23 cellular contexts compared by ENCODE assay signal in the genomic region with DNA sequence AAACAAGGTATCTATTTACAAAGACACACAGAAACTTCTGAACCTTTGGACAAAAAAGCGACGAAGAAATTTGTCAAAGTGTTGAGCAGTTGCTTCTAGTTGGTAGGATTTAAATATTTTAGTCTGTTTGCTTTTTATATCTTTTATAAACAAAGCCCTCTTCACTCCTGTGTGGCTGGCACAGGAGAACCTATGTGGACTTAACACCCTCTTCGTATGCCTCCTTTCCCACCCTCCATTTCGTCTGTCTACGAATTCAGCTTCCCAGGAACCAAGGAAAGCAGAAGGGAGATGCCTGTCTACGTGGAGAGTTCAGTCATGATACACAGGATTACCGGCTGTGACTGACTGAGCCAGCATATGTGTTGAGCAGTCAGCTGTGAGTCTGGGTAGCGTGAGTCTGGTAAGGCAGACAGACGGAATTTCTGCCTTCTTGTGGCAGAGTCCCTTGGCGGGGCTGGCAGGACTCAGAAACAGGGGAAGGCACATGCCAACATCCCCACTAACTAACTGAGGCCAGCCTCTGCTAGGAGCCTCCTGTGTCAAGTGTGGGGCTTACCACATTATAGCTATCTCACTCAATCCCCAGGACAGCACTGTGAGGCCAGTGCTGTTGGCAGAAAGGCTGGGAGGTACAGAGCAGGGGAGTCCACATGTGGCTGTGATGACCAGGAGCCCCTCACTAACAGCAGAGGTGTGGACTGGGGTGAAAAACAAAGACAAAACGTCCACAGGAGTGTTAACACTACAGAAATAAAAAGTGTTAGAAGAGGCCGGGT. TPM values are rescaled to one million over a fixed set of nuclear protein-coding genes. Genes with fewer than 3 reads are reported as not detected.
A peak's percentile ranks its signal among the peaks of the same experiment; 100 is the strongest.
DNase-seq lines count a peak whose midpoint lies in the region; ATAC-seq, FAIRE-seq and TF ChIP-seq lines count a peak whose summit lies in the region.
"Had no signal": no experiment of that assay in that cellular context is flagged by ENCODE, and none has a peak within 500 bp of the region (broad histone marks: within the 10 kb centered on the region; RNA-seq: fewer than 3 reads in every experiment).

No MANE protein-coding gene starts in this region.

- peak overlapping the region; percentile 58 for H2AFZ ChIP-seq in IMR-90 (replicated peaks; ENCODE audit: low read length, poor library complexity)

- no peaks in the 10 kb centered on the region for H3K79me1 ChIP-seq in IMR-90 (ENCODE audit: low read depth in 1 of 2, low read length in 2 of 2)

- H4K8ac ChIP-seq in IMR-90 (ENCODE audit: low read depth in 2 of 2, low read length in 2 of 2): no peak overlapping the region

- no peaks in the 10 kb centered on the region for H3K36me3 Mint-ChIP-seq in stimulated activated effector memory CD8-positive, alpha-beta T cell treated with anti-CD3 and anti-CD28 coated beads, Interleukin-12 subunit alpha, Interleukin-12 subunit beta, amount 100 ng/mL, for 72 hours

- no peak overlapping the region for H3K14ac ChIP-seq in IMR-90 (replicated peaks; ENCODE audit: low read depth, low read length)

- no peak overlapping the region for H3K27ac Mint-ChIP-seq in stimulated activated effector memory CD8-positive, alpha-beta T cell treated with anti-CD3 and anti-CD28 coated beads, Interleukin-12 subunit alpha, Interleukin-12 subunit beta, amount 100 ng/mL, for 72 hours
- H3K27ac Mint-ChIP-seq: HFFc6 had no signal

- no peak overlapping the region for H2BK20ac ChIP-seq in IMR-90 (ENCODE audit: low read depth, low read length)

- no peak for ATAC-seq in IMR-90 (ENCODE audit: low read depth)
- peak; percentile 67 to 74 (median 72) for ATAC-seq in pancreas
- ATAC-seq in stimulated activated effector memory CD8-positive, alpha-beta T cell treated with anti-CD3 and anti-CD28 coated beads, Interleukin-12 subunit alpha, Interleukin-12 subunit beta, amount 100 ng/mL, for 72 hours: no peak

- no peak for DNase-seq in IMR-90
- DNase-seq in bronchial epithelial cell (ENCODE audit: low read depth): no peak
- no peak for DNase-seq in pancreas
- DNase-seq in urothelium cell line (ENCODE audit: low spot score): no peak
- DNase-seq in A172 (ENCODE audit: low spot score): no peak
- DNase-seq in NCI-H69 (lab: John Stamatoyannopoulos, UW): no peak
- no peak for DNase-seq in stimulated activated effector memory CD8-positive, alpha-beta T cell treated with anti-CD3 and anti-CD28 coated beads, Interleukin-12 subunit alpha, Interleukin-12 subunit beta, amount 100 ng/mL, for 72 hours (ENCODE audit: low spot score in 2 of 2)
- DNase-seq: ACHN, DMS 273 treated with DMSO at 0.1 percent for 48 hours, DND-41, HFFc6, NCI-H1092, NCI-H1436 treated with DMSO at 0.1 percent for 48 hours, NCI-H2029 treated with DMSO at 0.1 percent for 48 hours, NCI-H2171, NCI-H526 treated with DMSO at 0.1 percent for 48 hours, Right ventricle myocardium superior had no signal

- no peak for TF ChIP-seq POLR2A in IMR-90 (IDR thresholded peaks at IDR 0.05; ENCODE audit: low read depth, low read length)

- peaks cover 11% of the 10 kb centered on the region for H3K4me1 Mint-ChIP-seq in stimulated activated effector memory CD8-positive, alpha-beta T cell treated with anti-CD3 and anti-CD28 coated beads, Interleukin-12 subunit alpha, Interleukin-12 subunit beta, amount 100 ng/mL, for 72 hours

- CTCF ChIA-PET in IMR-90 (lab: Yijun Ruan, JAX): no interaction called here

- no peak overlapping the region for H2AK5ac ChIP-seq in IMR-90 (ENCODE audit: low read depth, low read length)

- H3K18ac ChIP-seq in IMR-90 (ENCODE audit: low read depth, low read length): no peak overlapping the region

- H3K9ac ChIP-seq in IMR-90 (ENCODE audit: low read depth, low read length): no peak overlapping the region
- H3K9ac ChIP-seq: KMS-11 had no signal

- no peak overlapping the region for H2AK9ac ChIP-seq in IMR-90 (replicated peaks; ENCODE audit: low read depth, low read length, poor library complexity)

- no peak overlapping the region for H4K91ac ChIP-seq in IMR-90 (ENCODE audit: insufficient read depth, low read depth, low read length)

- no peak overlapping the region for H2BK15ac ChIP-seq in IMR-90 (ENCODE audit: low read depth, low read length)

- H3K9me3 Mint-ChIP-seq in stimulated activated effector memory CD8-positive, alpha-beta T cell treated with anti-CD3 and anti-CD28 coated beads, Interleukin-12 subunit alpha, Interleukin-12 subunit beta, amount 100 ng/mL, for 72 hours: no peaks in the 10 kb centered on the region
- H3K9me3 Mint-ChIP-seq: HFFc6 had no signal

- no peaks in the 10 kb centered on the region for H4K20me1 ChIP-seq in IMR-90 (ENCODE audit: insufficient read depth, low read length)

- H3K56ac ChIP-seq in IMR-90 (ENCODE audit: extremely low read depth, insufficient read depth, low read length): no peak overlapping the region

- WGBS in IMR-90 (ENCODE audit: extremely low coverage in 2 of 2, insufficient read length in 1 of 2), 2 experiments: 69% methylated on average over 2 of the region's 12 CpGs; no CpG with 5 or more reads in 1 of the 2 experiments
- 38 to 50% methylated on average over 12 of the region's 12 CpGs for WGBS in pancreas, 2 donors

- in situ Hi-C loops in IMR-90 (cut with MboI; ENCODE audit: low sequenced_read_pairs): loop anchor here (10.0 kb wide), 1 partner anchor 280 kb away; no protein-coding TSS in a partner anchor

- POLR2A ChIA-PET in IMR-90 (lab: Charles Lee; ENCODE audit: unreplicated experiment): no interaction called here

- H3K36me3 ChIP-seq in IMR-90 (ENCODE audit: control insufficient read depth, insufficient read depth, low read length) (no peaks in the 10 kb centered on the region), bronchial epithelial cell (ENCODE audit: control insufficient read depth, insufficient read depth, low read length) (no peaks in the 10 kb centered on the region), pancreas (no peaks in the 10 kb centered on the region)

- no peak overlapping the region for H2BK120ac ChIP-seq in IMR-90 (ENCODE audit: low read depth, low read length)

- no peak overlapping the region for H3K23ac ChIP-seq in IMR-90 (ENCODE audit: low read depth, low read length)

- H3K4me3 Mint-ChIP-seq in stimulated activated effector memory CD8-positive, alpha-beta T cell treated with anti-CD3 and anti-CD28 coated beads, Interleukin-12 subunit alpha, Interleukin-12 subunit beta, amount 100 ng/mL, for 72 hours: no peak overlapping the region
- H3K4me3 Mint-ChIP-seq: HFFc6 had no signal

- no peak for TF ChIP-seq RAD21 in IMR-90 (IDR thresholded peaks at IDR 0.05; ENCODE audit: low read length)

- dilution Hi-C loops in IMR-90 (cut with HindIII; ENCODE audit: low sequenced_read_pairs, unreplicated experiment): no loop called here

- H3K4me1 ChIP-seq in IMR-90 (ENCODE audit: control insufficient read depth, insufficient read depth, low read length) (no peaks in the 10 kb centered on the region), pancreas (peaks cover 6 to 8% (median 7%) of the 10 kb centered on the region in 3 donors)

- no peaks in the 10 kb centered on the region; the same call in 1 of the 2 replicates for H3K9me3 ChIP-seq in IMR-90 (ENCODE audit: control insufficient read depth, insufficient read depth, low read length)
- H3K9me3 ChIP-seq in pancreas: no peaks in the 10 kb centered on the region

- no peak overlapping the region for H3K4me2 ChIP-seq in IMR-90 (ENCODE audit: low read depth, low read length)
- H3K4me2 ChIP-seq: KMS-11 had no signal

- intact Hi-C loops in IMR-90 (cut with micrococcal nuclease): no loop called here
- intact Hi-C loops in pancreas (cut with DNase I): no loop called here

- H3K27ac ChIP-seq in IMR-90 (ENCODE audit: insufficient read depth, low read length) (no peak overlapping the region), pancreas (peak overlapping the region in 3 of 4 donors; percentile 7 to 62 (median 12))
- H3K27ac ChIP-seq: C4-2B, KMS-11, SK-N-MC had no signal

- peak; percentile 58 for FAIRE-seq in bronchial epithelial cell (lab: Jason Lieb, UNC)
- no peak for FAIRE-seq in pancreas (lab: Jason Lieb, UNC)
- peak; percentile 13 for FAIRE-seq in urothelium cell line (lab: Jason Lieb, UNC)
- FAIRE-seq: H54 had no signal

- H3K27me3 ChIP-seq in IMR-90 (ENCODE audit: control insufficient read depth, insufficient read depth, low read length) (0 out of 2 replicates have a peak, but pooled peaks cover 1% of the 10 kb centered on the region), bronchial epithelial cell (ENCODE audit: control insufficient read depth, insufficient read depth, low read length) (no peaks in the 10 kb centered on the region), pancreas (no peaks in the 10 kb centered on the region)

- no peak overlapping the region for H2BK5ac ChIP-seq in IMR-90 (ENCODE audit: low read depth, low read length, poor library complexity, severe bottlenecking)

- H3K9me1 ChIP-seq in IMR-90 (ENCODE audit: insufficient read depth, low read length): no peaks in the 10 kb centered on the region

- TF ChIP-seq CTCF in IMR-90 (conservative IDR thresholded peaks at IDR 0.05; ENCODE audit: low read depth, low read length) (no peak), bronchial epithelial cell (IDR thresholded peaks at IDR 0.05; ENCODE audit: insufficient read depth, low read length, severe bottlenecking) (no peak), pancreas (IDR thresholded peaks at IDR 0.05) (no peak)

- H4K5ac ChIP-seq in IMR-90 (ENCODE audit: low read depth, low read length): no peak overlapping the region

- H3K4me3 ChIP-seq in IMR-90 (ENCODE audit: insufficient read depth, low read depth, low read length) (no peak overlapping the region), bronchial epithelial cell (ENCODE audit: low read depth, low read length) (no peak overlapping the region), pancreas (no peak overlapping the region)
- H3K4me3 ChIP-seq: SK-N-MC had no signal

- no TSS peak for BruUV-seq in IMR-90 (replicated peaks; lab: Mats Ljungman, UMichigan)

- H3K4ac ChIP-seq in IMR-90 (ENCODE audit: low read depth, low read length): no peak overlapping the region

TF ChIP-seq in IMR-90, 13 proteins besides CTCF, POLR2A, EP300 and RAD21 (continues in another document):
- no peak for TF ChIP-seq NFE2L2 (IDR thresholded peaks at IDR 0.05; ENCODE audit: low read depth, low read length)
- no peak for TF ChIP-seq BHLHE40 (IDR thresholded peaks at IDR 0.05; ENCODE audit: low read depth, low read length)

RNA-seq across cellular contexts. Expression of a gene that starts 13.9 kb away (rescaled TPM):
- total RNA-seq in IMR-90 (2012; rRNA removed) (20.3 and 29.7 TPM in 2 replicates), bronchial epithelial cell (21.3 and 21.4 TPM in 2 replicates), pancreas (10 to 100 TPM; 10.4 to 23.9 (median 13.0) TPM)
- polyA plus RNA-seq in IMR-90 (2012; rRNA removed) (5.4 and 8.2 TPM in 2 replicates), pancreas (10 to 100 TPM; 15.1 to 18.2 TPM)
- polyA plus RNA-seq in IMR-90 (2012; cell fraction: cytosol; rRNA removed): 0.59 and 1.5 TPM in 2 replicates
- polyA plus RNA-seq in IMR-90 (2012; cell fraction: nucleus; rRNA removed; ENCODE audit: low replicate concordance): 2.2 and 19.6 TPM in 2 replicates
- 30.8 and 38.2 TPM in 2 replicates for total RNA-seq in A172 (2014; rRNA removed; shearing (Covaris generic))

RNA-seq across cellular contexts. Expression of a gene that starts 24.0 kb away (rescaled TPM):
- total RNA-seq in IMR-90 (2012; rRNA removed) (not detected in 2 replicates), bronchial epithelial cell (not detected in 2 replicates), pancreas (1 to 10 TPM in 1 of 6 donors, under 1 TPM in 3, not detected in 2; 0.23 to 1.5 (median 0.45) TPM)
- polyA plus RNA-seq in IMR-90 (2012; rRNA removed) (not detected in 2 replicates), pancreas (under 1 TPM; 0.31 to 0.49 TPM)
- polyA plus RNA-seq in IMR-90 (2012; cell fraction: cytosol; rRNA removed): not detected in 2 replicates
- not detected in 2 replicates for polyA plus RNA-seq in IMR-90 (2012; cell fraction: nucleus; rRNA removed; ENCODE audit: low replicate concordance)
- 0.71 TPM in 1 of 2 replicates, not detected in the other for total RNA-seq in A172 (2014; rRNA removed; shearing (Covaris generic))
- total RNA-seq: G401, HFFc6, OCI-LY7, Right ventricle myocardium superior had no signal

Comparison
In these comparisons a context has a peak if more than half of its experiments do, and no peak if none do; other contexts are left out.
1. ATAC-seq: peak in pancreas (4 of 4); none in IMR-90 (single experiment) and stimulated activated effector memory CD8-positive, alpha-beta T cell treated with anti-CD3 and anti-CD28 coated beads, Interleukin-12 subunit alpha, Interleukin-12 subunit beta, amount 100 ng/mL, for 72 hours (single experiment).